In genomic region chr7:65489260-65489767, GRCh38 we compare ENCODE assay signal across 14 cellular contexts.
DNase-seq lines count a peak whose midpoint lies in the region; TF ChIP-seq lines count a peak whose summit lies in the region.
"Had no signal": no experiment of that assay in that cellular context is flagged by ENCODE, and none has a peak within 500 bp of the region (broad histone marks: within the 10 kb centered on the region; RNA-seq: fewer than 3 reads in every experiment).

No MANE protein-coding gene starts in this region.

- peaks cover 10% of the 10 kb centered on the region for H3K36me3 Mint-ChIP-seq in activated naive CD4-positive, alpha-beta T cell treated with anti-CD3 and anti-CD28 coated beads, Interleukin-2, amount 50 U/mL, for 24 hours
- peaks cover 5% of the 10 kb centered on the region for H3K36me3 Mint-ChIP-seq in activated naive CD4-positive, alpha-beta T cell treated with anti-CD3 and anti-CD28 coated beads, Interleukin-2, amount 10 ng/mL, durations not matched to agents 7 days and 5 days
- peaks cover 8% of the 10 kb centered on the region for H3K36me3 Mint-ChIP-seq in progenitor cell of endocrine pancreas (ENCODE audit: insufficient read depth)

- TF ChIP-seq RAD21 in liver (IDR thresholded peaks at IDR 0.05), result no peak

- no peak overlapping the region for H3K9ac ChIP-seq in liver (ENCODE audit: low read depth in 1 of 2, low read length in 2 of 2)

- peak overlapping the region; percentile 43 for H3K27ac Mint-ChIP-seq in activated naive CD4-positive, alpha-beta T cell treated with anti-CD3 and anti-CD28 coated beads, Interleukin-2, amount 50 U/mL, for 24 hours
- no peak overlapping the region for H3K27ac Mint-ChIP-seq in activated naive CD4-positive, alpha-beta T cell treated with anti-CD3 and anti-CD28 coated beads, Interleukin-2, amount 10 ng/mL, durations not matched to agents 7 days and 5 days
- H3K27ac Mint-ChIP-seq in progenitor cell of endocrine pancreas, result peak overlapping the region; percentile 29
- H3K27ac Mint-ChIP-seq: CD4-positive, alpha-beta T cell; H9 had no signal

- CTCF ChIA-PET in activated naive CD4-positive, alpha-beta T cell treated with anti-CD3 and anti-CD28 coated beads, Interleukin-2, amount 10 ng/mL, durations not matched to agents 7 days and 5 days (lab: Charles Lee), result no interaction called here
- CTCF ChIA-PET in HEK293 (lab: Yijun Ruan, JAX), result no interaction called here

- H3K4me3 Mint-ChIP-seq in activated naive CD4-positive, alpha-beta T cell treated with anti-CD3 and anti-CD28 coated beads, Interleukin-2, amount 50 U/mL, for 24 hours, result no peak overlapping the region
- no peak overlapping the region for H3K4me3 Mint-ChIP-seq in activated naive CD4-positive, alpha-beta T cell treated with anti-CD3 and anti-CD28 coated beads, Interleukin-2, amount 10 ng/mL, durations not matched to agents 7 days and 5 days
- H3K4me3 Mint-ChIP-seq in progenitor cell of endocrine pancreas (ENCODE audit: low read depth), result no peak overlapping the region
- H3K4me3 Mint-ChIP-seq: CD4-positive, alpha-beta T cell had no signal

- H3K27ac ChIP-seq in HEK293 (ENCODE audit: extremely low read depth, low read depth, low read length) (no peak overlapping the region), liver (ENCODE audit: low read depth in 1 of 2, low read length in 2 of 2) (no peak overlapping the region)
- H3K27ac ChIP-seq: 22Rv1, A549, C4-2B had no signal

- no peaks in the 10 kb centered on the region for H3K4me1 ChIP-seq in HEK293 (ENCODE audit: control insufficient read depth, insufficient read depth, low read length)
- no peaks in the 10 kb centered on the region for H3K4me1 ChIP-seq in liver (ENCODE audit: control insufficient read depth in 4 of 4, insufficient read depth in 4 of 4, low read length in 3 of 4)
- H3K4me1 ChIP-seq: A549, Caco-2 had no signal

- peaks cover 4% of the 10 kb centered on the region for H3K27me3 Mint-ChIP-seq in activated naive CD4-positive, alpha-beta T cell treated with anti-CD3 and anti-CD28 coated beads, Interleukin-2, amount 50 U/mL, for 24 hours
- peaks cover 3% of the 10 kb centered on the region for H3K27me3 Mint-ChIP-seq in activated naive CD4-positive, alpha-beta T cell treated with anti-CD3 and anti-CD28 coated beads, Interleukin-2, amount 10 ng/mL, durations not matched to agents 7 days and 5 days
- peaks cover 7% of the 10 kb centered on the region for H3K27me3 Mint-ChIP-seq in progenitor cell of endocrine pancreas
- H3K27me3 Mint-ChIP-seq: CD4-positive, alpha-beta T cell had no signal

- no peaks in the 10 kb centered on the region for H3K36me3 ChIP-seq in HEK293 (ENCODE audit: control insufficient read depth in 2 of 2, insufficient read depth in 1 of 2, low read length in 2 of 2)
- no peaks in the 10 kb centered on the region for H3K36me3 ChIP-seq in liver (ENCODE audit: control insufficient read depth in 4 of 4, insufficient read depth in 3 of 4, low read depth in 1 of 4, low read length in 3 of 4)

- no peaks in the 10 kb centered on the region for H3K27me3 ChIP-seq in liver (ENCODE audit: control insufficient read depth in 4 of 4, insufficient read depth in 4 of 4, low read length in 3 of 4)

- no peaks in the 10 kb centered on the region for H3K9me3 ChIP-seq in HEK293 (ENCODE audit: control insufficient read depth, insufficient read depth, low read depth, low read length)
- H3K9me3 ChIP-seq in liver (ENCODE audit: control insufficient read depth in 4 of 4, low read length in 3 of 4), result peaks cover 0 to 27% (median 20%) of the 10 kb centered on the region in 4 donors

- DNase-seq in activated naive CD4-positive, alpha-beta T cell treated with anti-CD3 and anti-CD28 coated beads, Interleukin-2, amount 10 ng/mL, durations not matched to agents 7 days and 5 days, result no peak
- no peak for DNase-seq in progenitor cell of endocrine pancreas (ENCODE audit: low spot score, unreplicated experiment)
- no peak for DNase-seq in NCI-H510A (lab: John Stamatoyannopoulos, UW)
- DNase-seq in midbrain (lab: John Stamatoyannopoulos, UW), result no peak
- DNase-seq: AML-193; Caco-2; CD4-positive, alpha-beta T cell; H9 had no signal

- no peak overlapping the region for H3K4me3 ChIP-seq in HEK293 (ENCODE audit: low read depth, low read length)
- peak overlapping the region in 2 of 3 donors; percentile 12 to 30 for H3K4me3 ChIP-seq in liver (ENCODE audit: low read depth in 1 of 3, low read length in 3 of 3)
- H3K4me3 ChIP-seq: A549 had no signal

- POLR2A ChIA-PET in HEK293 (lab: Yijun Ruan, JAX), result no interaction called here

- TF ChIP-seq CTCF in HEK293 (tag by site-specific recombination; IDR thresholded peaks at IDR 0.05) (no peak), liver (IDR thresholded peaks at IDR 0.05; ENCODE audit: low read depth, low read length, missing input control) (no peak), progenitor cell of endocrine pancreas (IDR thresholded peaks at IDR 0.05; ENCODE audit: unreplicated experiment) (no peak)

- WGBS in liver, result 87% methylated on average over 8 of the region's 8 CpGs

- H3K9me3 Mint-ChIP-seq in activated naive CD4-positive, alpha-beta T cell treated with anti-CD3 and anti-CD28 coated beads, Interleukin-2, amount 50 U/mL, for 24 hours, result peaks cover 25% of the 10 kb centered on the region
- peaks cover 28% of the 10 kb centered on the region for H3K9me3 Mint-ChIP-seq in activated naive CD4-positive, alpha-beta T cell treated with anti-CD3 and anti-CD28 coated beads, Interleukin-2, amount 10 ng/mL, durations not matched to agents 7 days and 5 days
- peaks cover 16% of the 10 kb centered on the region for H3K9me3 Mint-ChIP-seq in progenitor cell of endocrine pancreas (ENCODE audit: low read depth)

- no peaks in the 10 kb centered on the region for H3K4me1 Mint-ChIP-seq in activated naive CD4-positive, alpha-beta T cell treated with anti-CD3 and anti-CD28 coated beads, Interleukin-2, amount 50 U/mL, for 24 hours
- no peaks in the 10 kb centered on the region for H3K4me1 Mint-ChIP-seq in activated naive CD4-positive, alpha-beta T cell treated with anti-CD3 and anti-CD28 coated beads, Interleukin-2, amount 10 ng/mL, durations not matched to agents 7 days and 5 days
- H3K4me1 Mint-ChIP-seq in progenitor cell of endocrine pancreas (ENCODE audit: low read depth), result no peaks in the 10 kb centered on the region
- H3K4me1 Mint-ChIP-seq: H9 had no signal

TF ChIP-seq in HEK293, 187 proteins besides CTCF, POLR2A, EP300 and RAD21 (continues in another document):
- TF ChIP-seq ZFP41 (tag by site-specific recombination; IDR thresholded peaks at IDR 0.05; ENCODE audit: borderline replicate concordance) (no peak), ZNF513 (tag by site-specific recombination; IDR thresholded peaks at IDR 0.05) (no peak), ZNF473 (tag by site-specific recombination; IDR thresholded peaks at IDR 0.05) (no peak), GLIS1 (tag by site-specific recombination; IDR thresholded peaks at IDR 0.05) (no peak), ZNF571 (tag by site-specific recombination; IDR thresholded peaks at IDR 0.05) (no peak), ZNF311 (tag by site-specific recombination; IDR thresholded peaks at IDR 0.05; ENCODE audit: borderline replicate concordance) (0 out of 2 replicates have a peak, but pooled peaks have one; percentile 85), BCL11A (tag by site-specific recombination; IDR thresholded peaks at IDR 0.05; ENCODE audit: low read depth) (no peak), ZNF140 (tag by site-specific recombination; IDR thresholded peaks at IDR 0.05) (peak; percentile 17; the same call in 1 of the 2 replicates), ZNF776 (tag by site-specific recombination; IDR thresholded peaks at IDR 0.05; ENCODE audit: borderline replicate concordance) (peak; percentile 51; the same call in 1 of the 2 replicates)

TF ChIP-seq in liver, 16 proteins besides CTCF, POLR2A, EP300 and RAD21 (continues in another document):
- TF ChIP-seq, protein P1, sequence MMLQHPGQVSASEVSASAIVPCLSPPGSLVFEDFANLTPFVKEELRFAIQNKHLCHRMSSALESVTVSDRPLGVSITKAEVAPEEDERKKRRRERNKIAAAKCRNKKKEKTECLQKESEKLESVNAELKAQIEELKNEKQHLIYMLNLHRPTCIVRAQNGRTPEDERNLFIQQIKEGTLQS (IDR thresholded peaks at IDR 0.05), result no peak
- no peak for TF ChIP-seq YY1 (IDR thresholded peaks at IDR 0.05)
- TF ChIP-seq SP1 (IDR thresholded peaks at IDR 0.05), result no peak
- no peak for TF ChIP-seq HNF4G (IDR thresholded peaks at IDR 0.05)
- no peak for TF ChIP-seq NR2F2 (IDR thresholded peaks at IDR 0.05)
- TF ChIP-seq JUND (IDR thresholded peaks at IDR 0.05), result no peak
- TF ChIP-seq ZBTB33 (IDR thresholded peaks at IDR 0.05), result no peak
